23 cellular contexts compared by ENCODE assay signal in the genomic region with DNA sequence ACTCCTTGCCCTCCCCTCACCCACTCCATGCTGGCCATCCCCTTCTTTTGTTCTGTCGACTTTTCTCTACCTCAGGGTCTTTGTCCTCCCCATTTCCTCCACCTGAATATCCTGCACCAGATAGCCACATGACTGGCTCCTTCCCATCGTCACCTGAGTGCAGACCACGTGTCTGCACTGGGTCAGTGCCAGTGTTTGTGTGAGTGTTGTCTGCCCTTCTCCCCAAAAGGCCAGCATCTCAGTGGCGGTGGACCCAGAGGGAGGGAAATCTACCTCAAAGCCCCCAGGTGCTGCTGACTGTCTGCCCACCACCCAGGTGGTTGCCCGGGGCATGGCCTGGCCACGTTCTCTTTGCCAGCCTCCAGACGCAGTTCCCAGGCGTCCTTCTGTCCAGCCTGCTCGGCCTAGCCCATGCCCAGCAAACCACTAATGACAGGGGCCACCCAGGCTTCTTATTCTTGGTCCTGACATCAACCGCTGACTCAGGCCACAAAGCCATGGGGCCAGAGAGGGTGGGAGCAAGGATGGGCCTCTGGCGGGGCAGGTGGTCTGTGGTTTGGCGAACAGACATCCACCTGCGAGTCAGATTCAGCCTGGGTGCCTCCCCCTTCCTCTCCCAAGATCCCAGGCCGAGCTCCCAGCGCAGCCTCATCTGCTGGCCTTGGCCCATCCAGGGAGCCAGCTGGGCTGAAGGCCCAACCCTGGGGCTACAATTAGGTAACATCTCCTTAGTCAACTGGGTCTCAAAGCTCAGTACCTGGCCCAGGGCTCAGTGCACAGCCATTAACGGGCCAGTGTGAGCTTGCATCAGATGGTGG. TPM values are rescaled to one million over a fixed set of nuclear protein-coding genes. Genes with fewer than 3 reads are reported as not detected.
DNase-seq lines count a peak whose midpoint lies in the region; ATAC-seq, FAIRE-seq and TF ChIP-seq lines count a peak whose summit lies in the region.
"Had no signal": no experiment of that assay in that cellular context is flagged by ENCODE, and none has a peak within 500 bp of the region (broad histone marks: within the 10 kb centered on the region; RNA-seq: fewer than 3 reads in every experiment).

No MANE protein-coding gene starts in this region.

- H3K4me3 ChIP-seq in HepG2 (replicated peaks in 1 of 3; ENCODE audit: insufficient read depth in 1 of 3, low read depth in 2 of 3, low read length in 3 of 3) = no peak overlapping the region
- no peak overlapping the region for H3K4me3 ChIP-seq in right lobe of liver
- H3K4me3 ChIP-seq: hepatocyte, right atrium auricular region, SK-N-MC had no signal

- H3K4me1 Mint-ChIP-seq in activated T-helper 17 cell treated with anti-CD3 and anti-CD28 coated beads, Interleukin-2, amount 50 U/mL, for 72 hours = peaks cover 28% of the 10 kb centered on the region
- H3K4me1 Mint-ChIP-seq in memory B cell = peaks cover 36% of the 10 kb centered on the region
- peaks cover 47 to 78% of the 10 kb centered on the region in 2 donors for H3K4me1 Mint-ChIP-seq in stimulated activated naive B cell treated with anti-CD40 and anti-IgM and Interleukin-4, amounts not matched to agents 10 μg/mL and 1 μg/mL and 100 μg/mL, for 72 hours

- H3K27me3 ChIP-seq in HepG2 (ENCODE audit: control insufficient read depth in 1 of 2, insufficient read depth in 2 of 2, low read length in 2 of 2) (peaks cover 3 to 6% of the 10 kb centered on the region in 2 experiments; a peak in 2 of 5 replicates), right lobe of liver (no peaks in the 10 kb centered on the region)
- H3K27me3 ChIP-seq: hepatocyte, right atrium auricular region had no signal

- POLR2A ChIA-PET in HepG2 (lab: Yijun Ruan, JAX) = interaction anchor here (1.1 to 1.6 kb wide), 5 partner anchors 9 to 31 kb away, joined by 3 to 5 read pairs (median 3); no protein-coding TSS in a partner anchor

- H4K20me1 ChIP-seq in HepG2 (ENCODE audit: insufficient read depth, low read length) = no peaks in the 10 kb centered on the region

- TF ChIP-seq EP300 in HepG2 (IDR thresholded peaks at IDR 0.05; ENCODE audit: low read depth in 2 of 2, low read length in 2 of 2) (no peak), HepG2 (CRISPR knock-in tag; IDR thresholded peaks at IDR 0.05; ENCODE audit: borderline replicate concordance) (no peak)

- no peaks in the 10 kb centered on the region for H3K9me3 ChIP-seq in HepG2 (ENCODE audit: low read length)
- H3K9me3 ChIP-seq in right lobe of liver = no peaks in the 10 kb centered on the region
- H3K9me3 ChIP-seq: right atrium auricular region had no signal

- DNase-seq in HepG2 (ENCODE audit: low spot score) (no peak), right lobe of liver (no peak), memory B cell (ENCODE audit: low spot score in 2 of 2) (no peak), occipital lobe (lab: John Stamatoyannopoulos, UW) (no peak), AG20443 (ENCODE audit: low spot score) (no peak), urothelium cell line (ENCODE audit: low spot score) (no peak)
- DNase-seq in stimulated activated naive B cell treated with anti-CD40 and anti-IgM and Interleukin-4, amounts not matched to agents 10 μg/mL and 1 μg/mL and 100 μg/mL, for 72 hours = no peak
- DNase-seq: ACHN; activated CD8-positive, alpha-beta memory T cell treated with anti-CD3 and anti-CD28 coated beads for 24 hours; GDM1; NCI-H1694; PC-3; T-helper 9 cell had no signal

- no peak overlapping the region for H3K9ac ChIP-seq in HepG2 (ENCODE audit: insufficient read depth, low read depth, low read length)

- FAIRE-seq in HepG2 (lab: Jason Lieb, UNC) = no peak
- no peak for FAIRE-seq in urothelium cell line (lab: Jason Lieb, UNC)
- FAIRE-seq: endometrium had no signal

- H3K4me3 Mint-ChIP-seq in activated T-helper 17 cell treated with anti-CD3 and anti-CD28 coated beads, Interleukin-2, amount 50 U/mL, for 72 hours = no peak overlapping the region
- H3K4me3 Mint-ChIP-seq in memory B cell = no peak overlapping the region
- no peak overlapping the region for H3K4me3 Mint-ChIP-seq in stimulated activated naive B cell treated with anti-CD40 and anti-IgM and Interleukin-4, amounts not matched to agents 10 μg/mL and 1 μg/mL and 100 μg/mL, for 72 hours
- H3K4me3 Mint-ChIP-seq: activated T-helper 1 cell treated with anti-CD3 and anti-CD28 coated beads, Interleukin-12 subunit alpha, Interleukin-12 subunit beta, Interleukin-2, Interleukin-4 antibody, amounts not matched to agents 30 ng/mL and 10 ng/mL and 1 ng/mL, durations not matched to agents 14 hours and 24 hours and 36 hours; CD14-positive monocyte had no signal

- H3K27ac ChIP-seq in HepG2 (ENCODE audit: extremely low read length, insufficient read depth, low read length) (no peak overlapping the region), right lobe of liver (no peak overlapping the region)
- H3K27ac ChIP-seq: hepatocyte, HL-60, right atrium auricular region, SK-N-MC had no signal

- H3K27me3 Mint-ChIP-seq in activated T-helper 17 cell treated with anti-CD3 and anti-CD28 coated beads, Interleukin-2, amount 50 U/mL, for 72 hours = no peaks in the 10 kb centered on the region
- H3K27me3 Mint-ChIP-seq in memory B cell = peaks cover 2% of the 10 kb centered on the region
- peaks cover 0 to 4% of the 10 kb centered on the region in 2 donors for H3K27me3 Mint-ChIP-seq in stimulated activated naive B cell treated with anti-CD40 and anti-IgM and Interleukin-4, amounts not matched to agents 10 μg/mL and 1 μg/mL and 100 μg/mL, for 72 hours

- peak overlapping the region; percentile 75 for H3K27ac Mint-ChIP-seq in activated T-helper 17 cell treated with anti-CD3 and anti-CD28 coated beads, Interleukin-2, amount 50 U/mL, for 72 hours
- H3K27ac Mint-ChIP-seq in memory B cell = peak overlapping the region; percentile 80
- H3K27ac Mint-ChIP-seq in stimulated activated naive B cell treated with anti-CD40 and anti-IgM and Interleukin-4, amounts not matched to agents 10 μg/mL and 1 μg/mL and 100 μg/mL, for 72 hours = peak overlapping the region; percentile 81
- H3K27ac Mint-ChIP-seq: activated T-helper 1 cell treated with anti-CD3 and anti-CD28 coated beads, Interleukin-12 subunit alpha, Interleukin-12 subunit beta, Interleukin-2, Interleukin-4 antibody, amounts not matched to agents 30 ng/mL and 10 ng/mL and 1 ng/mL, durations not matched to agents 14 hours and 24 hours and 36 hours had no signal

- ATAC-seq in HepG2 (peak; percentile 10; the same call in 2 of the 3 replicates), right lobe of liver (no peak), memory B cell (ENCODE audit: low read depth) (no peak)
- ATAC-seq in activated T-helper 17 cell treated with anti-CD3 and anti-CD28 coated beads, Interleukin-2, amount 50 U/mL, for 72 hours (replicated peaks) = no peak
- ATAC-seq in stimulated activated naive B cell treated with anti-CD40 and anti-IgM and Interleukin-4, amounts not matched to agents 10 μg/mL and 1 μg/mL and 100 μg/mL, for 72 hours (replicated peaks) = no peak
- ATAC-seq: activated naive CD4-positive, alpha-beta T cell treated with anti-CD3 and anti-CD28 coated beads, Interleukin-2, amount 50 U/mL, for 72 hours; PC-3 had no signal

- 46% methylated on average over 6 of the region's 16 CpGs for WGBS in HepG2 (ENCODE audit: low lambda C conversion rate)
- WGBS in right lobe of liver (ENCODE audit: insufficient coverage, low coverage, low lambda C conversion rate, missing lambda C conversion rate) = 82% methylated on average over 3 of the region's 16 CpGs

- no peak overlapping the region for H2AFZ ChIP-seq in HepG2 (ENCODE audit: low read length)
- H2AFZ ChIP-seq: hepatocyte had no signal

- H3K4me2 ChIP-seq in HepG2 (ENCODE audit: low read depth, low read length) = peak overlapping the region; percentile 37
- H3K4me2 ChIP-seq: hepatocyte had no signal

- H3K4me1 ChIP-seq in HepG2 (ENCODE audit: insufficient read depth, low read length) = peaks cover 89% of the 10 kb centered on the region
- peaks cover 0 to 15% (median 4%) of the 10 kb centered on the region in 4 donors for H3K4me1 ChIP-seq in right lobe of liver

- H3K9me3 Mint-ChIP-seq in activated T-helper 17 cell treated with anti-CD3 and anti-CD28 coated beads, Interleukin-2, amount 50 U/mL, for 72 hours = no peaks in the 10 kb centered on the region
- peaks cover 1% of the 10 kb centered on the region for H3K9me3 Mint-ChIP-seq in memory B cell
- H3K9me3 Mint-ChIP-seq in stimulated activated naive B cell treated with anti-CD40 and anti-IgM and Interleukin-4, amounts not matched to agents 10 μg/mL and 1 μg/mL and 100 μg/mL, for 72 hours = peaks cover 0 to 4% of the 10 kb centered on the region in 2 donors
- H3K9me3 Mint-ChIP-seq: activated naive CD4-positive, alpha-beta T cell treated with anti-CD3 and anti-CD28 coated beads, Interleukin-2, amount 50 U/mL, for 72 hours had no signal

- CTCF ChIA-PET in HepG2 (lab: Yijun Ruan, JAX; ENCODE audit: low intra/inter-chr PET ratio, low total read pairs) = no interaction called here

- TF ChIP-seq RAD21 in HepG2 (CRISPR knock-in tag; IDR thresholded peaks at IDR 0.05) = no peak

- in situ Hi-C loops in HepG2 (cut with HindIII; ENCODE audit: extremely low pct_ligation_motif_present, low pct_unique_long_range_greater_than_20kb) = no loop called here

- BruUV-seq in HepG2 (replicated peaks; lab: Mats Ljungman, UMichigan) = no TSS peak

- no peak for TF ChIP-seq CTCF in HepG2 (CRISPR knock-in tag; IDR thresholded peaks at IDR 0.05)
- TF ChIP-seq CTCF in right lobe of liver (IDR thresholded peaks at IDR 0.05) = no peak

- H3K36me3 ChIP-seq in HepG2 (replicated peaks in 1 of 2; ENCODE audit: control insufficient read depth in 1 of 2, insufficient read depth in 2 of 2, low read length in 2 of 2) (no peaks in the 10 kb centered on the region), right lobe of liver (no peaks in the 10 kb centered on the region)
- H3K36me3 ChIP-seq: right atrium auricular region had no signal

- intact Hi-C loops in HepG2 (cut with micrococcal nuclease; ENCODE audit: unreplicated experiment) = loop anchor here (5.0 kb wide), 1 partner anchor 32 kb away; no protein-coding TSS in a partner anchor
- intact Hi-C loops in right lobe of liver (cut with DNase I) = no loop called here

- TF ChIP-seq POLR2A in HepG2 (IDR thresholded peaks at IDR 0.05; ENCODE audit: insufficient read depth in 1 of 2, low read depth in 2 of 2, low read length in 2 of 2) (no peak), right lobe of liver (IDR thresholded peaks at IDR 0.05) (no peak)

- H3K79me2 ChIP-seq in HepG2 (ENCODE audit: insufficient read depth, low read length) = no peaks in the 10 kb centered on the region
- H3K79me2 ChIP-seq: hepatocyte had no signal

- H3K36me3 Mint-ChIP-seq in activated T-helper 17 cell treated with anti-CD3 and anti-CD28 coated beads, Interleukin-2, amount 50 U/mL, for 72 hours (ENCODE audit: low read depth) = peaks cover 1% of the 10 kb centered on the region
- H3K36me3 Mint-ChIP-seq in memory B cell = peaks cover 2% of the 10 kb centered on the region
- H3K36me3 Mint-ChIP-seq in stimulated activated naive B cell treated with anti-CD40 and anti-IgM and Interleukin-4, amounts not matched to agents 10 μg/mL and 1 μg/mL and 100 μg/mL, for 72 hours = peaks cover 4 to 13% of the 10 kb centered on the region in 2 donors
- H3K36me3 Mint-ChIP-seq: activated naive CD4-positive, alpha-beta T cell treated with anti-CD3 and anti-CD28 coated beads, Interleukin-2, amount 50 U/mL, for 72 hours; IgD-negative memory B cell had no signal

RNA-seq across cellular contexts. Expression of a gene that starts 5.5 kb away (rescaled TPM):
- 77.1 and 92.1 TPM in 2 replicates for total RNA-seq in HepG2 (2016; rRNA removed; fragmentation: Illumina TruSeq; extraction: Trizol)
- 104 and 127 TPM in 2 replicates for total RNA-seq in HepG2 (2016; cell fraction: cytosol; rRNA removed; fragmentation: Illumina TruSeq; extraction: Trizol; ENCODE audit: low read depth)
- total RNA-seq in HepG2 (2016; cell fraction: insoluble cytoplasmic fraction; rRNA removed; fragmentation: Illumina TruSeq; extraction: Trizol) = 66.8 and 94.8 TPM in 2 replicates
- 149 and 180 TPM in 2 replicates for total RNA-seq in HepG2 (2016; cell fraction: membrane; rRNA removed; fragmentation: Illumina TruSeq; extraction: Trizol)
- 48.9 and 58.7 TPM in 2 replicates for total RNA-seq in HepG2 (2016; cell fraction: nucleus; rRNA removed; fragmentation: Illumina TruSeq; extraction: Trizol)
- polyA plus RNA-seq in HepG2 (2011; rRNA removed) = 81.2 and 109 TPM in 2 replicates
- 83.2 and 110 TPM in 2 replicates for polyA plus RNA-seq in HepG2 (2011; cell fraction: cytosol; rRNA removed)
- 62.3 and 83.6 TPM in 2 replicates for polyA plus RNA-seq in HepG2 (2011; cell fraction: nucleus; rRNA removed)
- polyA plus RNA-seq in HepG2 (2012) = 77.3 and 145 TPM in 2 replicates
- 196 and 226 TPM in 2 replicates for polyA plus RNA-seq in HepG2 (2016; cell fraction: cytosol; fragmentation: Illumina TruSeq; extraction: Trizol; ENCODE audit: low read depth)
- 104 and 130 TPM in 2 replicates for polyA plus RNA-seq in HepG2 (2016; cell fraction: insoluble cytoplasmic fraction; fragmentation: Illumina TruSeq; extraction: Trizol; ENCODE audit: low read depth)
- polyA plus RNA-seq in HepG2 (2016; cell fraction: membrane; fragmentation: Illumina TruSeq; extraction: Trizol; ENCODE audit: low read depth) = 235 and 242 TPM in 2 replicates
- 122 and 127 TPM in 2 replicates for polyA plus RNA-seq in HepG2 (2016; cell fraction: nucleus; fragmentation: Illumina TruSeq; extraction: Trizol; ENCODE audit: insufficient read depth, low read depth)
- polyA minus RNA-seq in HepG2 (2011; rRNA and poly(A)+ RNA removed; ENCODE audit: low replicate concordance) = 22.5 and 101 TPM in 2 replicates
- polyA minus RNA-seq in HepG2 (2011; cell fraction: cytosol; rRNA and poly(A)+ RNA removed) = 26.1 and 26.7 TPM in 2 replicates
- 17.8 and 21.8 TPM in 2 replicates for polyA minus RNA-seq in HepG2 (2011; cell fraction: nucleus; rRNA and poly(A)+ RNA removed)
- 100 to 1,000 TPM in 1 of 6 experiments, 10 to 100 TPM in 5; 35.6 to 103 (median 65.1) TPM for total RNA-seq in right lobe of liver
- total RNA-seq in activated T-helper 17 cell treated with anti-CD3 and anti-CD28 coated beads, Interleukin-2, amount 50 U/mL, for 72 hours = 100 to 1,000 TPM in 1 of 2 donors, 10 to 100 TPM in 1; 56.0 to 197 TPM
- 7.5 TPM for total RNA-seq in occipital lobe

RNA-seq across cellular contexts. Expression of a gene that starts 43.6 kb away (rescaled TPM):
- total RNA-seq in HepG2 (2016; rRNA removed; fragmentation: Illumina TruSeq; extraction: Trizol) (15.2 and 18.4 TPM in 2 replicates), right lobe of liver (10 to 100 TPM in 3 of 6 experiments, 1 to 10 TPM in 3; 6.3 to 31.7 (median 12.1) TPM), occipital lobe (15.3 TPM)
- total RNA-seq in HepG2 (2016; cell fraction: cytosol; rRNA removed; fragmentation: Illumina TruSeq; extraction: Trizol; ENCODE audit: low read depth) = 15.8 and 20.2 TPM in 2 replicates
- total RNA-seq in HepG2 (2016; cell fraction: insoluble cytoplasmic fraction; rRNA removed; fragmentation: Illumina TruSeq; extraction: Trizol) = 18.6 and 20.5 TPM in 2 replicates
- 17.3 and 29.5 TPM in 2 replicates for total RNA-seq in HepG2 (2016; cell fraction: membrane; rRNA removed; fragmentation: Illumina TruSeq; extraction: Trizol)
- 8.3 and 12.2 TPM in 2 replicates for total RNA-seq in HepG2 (2016; cell fraction: nucleus; rRNA removed; fragmentation: Illumina TruSeq; extraction: Trizol)
- 47.2 and 62.0 TPM in 2 replicates for polyA plus RNA-seq in HepG2 (2011; rRNA removed)
- 33.8 and 73.1 TPM in 2 replicates for polyA plus RNA-seq in HepG2 (2011; cell fraction: cytosol; rRNA removed)
- 101 and 106 TPM in 2 replicates for polyA plus RNA-seq in HepG2 (2011; cell fraction: nucleus; rRNA removed)
- polyA plus RNA-seq in HepG2 (2012) = 14.6 TPM in 2 replicates
- 16.0 and 27.0 TPM in 2 replicates for polyA plus RNA-seq in HepG2 (2016; cell fraction: cytosol; fragmentation: Illumina TruSeq; extraction: Trizol; ENCODE audit: low read depth)
- polyA plus RNA-seq in HepG2 (2016; cell fraction: insoluble cytoplasmic fraction; fragmentation: Illumina TruSeq; extraction: Trizol; ENCODE audit: low read depth) = 14.7 and 18.5 TPM in 2 replicates
- 13.4 and 18.5 TPM in 2 replicates for polyA plus RNA-seq in HepG2 (2016; cell fraction: membrane; fragmentation: Illumina TruSeq; extraction: Trizol; ENCODE audit: low read depth)
- polyA plus RNA-seq in HepG2 (2016; cell fraction: nucleus; fragmentation: Illumina TruSeq; extraction: Trizol; ENCODE audit: insufficient read depth, low read depth) = 25.1 and 25.9 TPM in 2 replicates
- 11.5 and 28.1 TPM in 2 replicates for polyA minus RNA-seq in HepG2 (2011; rRNA and poly(A)+ RNA removed; ENCODE audit: low replicate concordance)
- polyA minus RNA-seq in HepG2 (2011; cell fraction: cytosol; rRNA and poly(A)+ RNA removed) = 14.0 and 17.6 TPM in 2 replicates
- polyA minus RNA-seq in HepG2 (2011; cell fraction: nucleus; rRNA and poly(A)+ RNA removed) = 11.3 and 12.8 TPM in 2 replicates
- total RNA-seq in activated T-helper 17 cell treated with anti-CD3 and anti-CD28 coated beads, Interleukin-2, amount 50 U/mL, for 72 hours = 10 to 100 TPM; 83.6 to 87.3 TPM

RNA-seq across cellular contexts. Expression of a gene that starts 44.4 kb away (rescaled TPM):
- total RNA-seq in HepG2 (2016; rRNA removed; fragmentation: Illumina TruSeq; extraction: Trizol) (10.5 and 16.6 TPM in 2 replicates), right lobe of liver (1 to 10 TPM in 5 of 6 experiments, under 1 TPM in 1; 0.43 to 3.6 (median 1.3) TPM), occipital lobe (16.4 TPM)
- total RNA-seq in HepG2 (2016; cell fraction: cytosol; rRNA removed; fragmentation: Illumina TruSeq; extraction: Trizol; ENCODE audit: low read depth) = 2.8 and 5.4 TPM in 2 replicates
- total RNA-seq in HepG2 (2016; cell fraction: insoluble cytoplasmic fraction; rRNA removed; fragmentation: Illumina TruSeq; extraction: Trizol) = 7.9 and 14.6 TPM in 2 replicates
- total RNA-seq in HepG2 (2016; cell fraction: membrane; rRNA removed; fragmentation: Illumina TruSeq; extraction: Trizol) = 9.4 and 9.8 TPM in 2 replicates
- 21.0 and 29.3 TPM in 2 replicates for total RNA-seq in HepG2 (2016; cell fraction: nucleus; rRNA removed; fragmentation: Illumina TruSeq; extraction: Trizol)
- polyA plus RNA-seq in HepG2 (2011; rRNA removed) = 11.4 and 12.0 TPM in 2 replicates
- polyA plus RNA-seq in HepG2 (2011; cell fraction: cytosol; rRNA removed) = 3.1 and 5.3 TPM in 2 replicates
- polyA plus RNA-seq in HepG2 (2011; cell fraction: nucleus; rRNA removed) = 98.4 and 126 TPM in 2 replicates
- 29.1 and 39.4 TPM in 2 replicates for polyA plus RNA-seq in HepG2 (2012)
- 3.2 and 4.2 TPM in 2 replicates for polyA plus RNA-seq in HepG2 (2016; cell fraction: cytosol; fragmentation: Illumina TruSeq; extraction: Trizol; ENCODE audit: low read depth)
- 18.9 and 27.7 TPM in 2 replicates for polyA plus RNA-seq in HepG2 (2016; cell fraction: insoluble cytoplasmic fraction; fragmentation: Illumina TruSeq; extraction: Trizol; ENCODE audit: low read depth)
- 4.9 and 6.5 TPM in 2 replicates for polyA plus RNA-seq in HepG2 (2016; cell fraction: membrane; fragmentation: Illumina TruSeq; extraction: Trizol; ENCODE audit: low read depth)
- polyA plus RNA-seq in HepG2 (2016; cell fraction: nucleus; fragmentation: Illumina TruSeq; extraction: Trizol; ENCODE audit: insufficient read depth, low read depth) = 87.2 and 94.8 TPM in 2 replicates
- polyA minus RNA-seq in HepG2 (2011; rRNA and poly(A)+ RNA removed; ENCODE audit: low replicate concordance) = 8.4 and 22.7 TPM in 2 replicates
- polyA minus RNA-seq in HepG2 (2011; cell fraction: cytosol; rRNA and poly(A)+ RNA removed) = 15.8 and 17.9 TPM in 2 replicates
- 32.8 and 40.0 TPM in 2 replicates for polyA minus RNA-seq in HepG2 (2011; cell fraction: nucleus; rRNA and poly(A)+ RNA removed)
- under 1 TPM; 0.39 to 0.93 TPM for total RNA-seq in activated T-helper 17 cell treated with anti-CD3 and anti-CD28 coated beads, Interleukin-2, amount 50 U/mL, for 72 hours
- polyA plus RNA-seq: CD14-positive monocyte had no signal
